ENCODE assay signal across 25 cellular contexts in genomic region chr4:85970535-85970934, GRCh38.
"Had no signal": no experiment of that assay in that cellular context is flagged by ENCODE, and none has a peak within 500 bp of the region (broad histone marks: within the 10 kb centered on the region; RNA-seq: fewer than 3 reads in every experiment).

No MANE protein-coding gene starts in this region.

- DNase-seq: activated CD4-positive, alpha-beta memory T cell treated with anti-CD3 and anti-CD28 coated beads, Interleukin-2, amount 10 ng/mL, durations not matched to agents 7 days and 5 days; activated CD4-positive, alpha-beta T cell treated with anti-CD3 and anti-CD28 coated beads for 1 hour; activated CD4-positive, alpha-beta T cell treated with anti-CD3 and anti-CD28 coated beads, Interleukin-2, amount 10 ng/mL, durations not matched to agents 7 days and 5 days; activated CD8-positive, alpha-beta memory T cell treated with anti-CD3 and anti-CD28 coated beads, Interleukin-2, amount 50 U/mL, for 48 hours; activated gamma-delta T cell treated with Interleukin-2 at 50 U/mL for 16 hours; activated naive CD4-positive, alpha-beta T cell treated with anti-CD3 and anti-CD28 coated beads, Interleukin-2, amount 50 U/mL, for 16 hours; activated T-cell treated with anti-CD3 and anti-CD28 coated beads, Interleukin-2, amount 50 U/mL, for 4 hours; amygdala; effector CD8-positive, alpha-beta T cell; gastrocnemius medialis; glutamatergic neuron; left cardiac atrium; left ventricle myocardium superior; midbrain; naive thymus-derived CD4-positive, alpha-beta T cell; occipital lobe; right cardiac atrium; stimulated activated CD4-positive, alpha-beta T cell treated with anti-CD3 and anti-CD28 coated beads, Interleukin-15, amount 100 ng/mL, for 24 hours; stimulated activated CD4-positive, alpha-beta T cell treated with anti-CD3 and anti-CD28 coated beads, Interleukin-2, amount 100 ng/mL, for 24 hours; stimulated activated naive B cell treated with anti-CD40 and anti-IgM and Interleukin-4, amounts not matched to agents 10 μg/mL and 1 μg/mL and 100 μg/mL, for 72 hours; stomach; T-helper 9 cell; thyroid gland; upper lobe of right lung had no signal

- H3K27me3 ChIP-seq: gastrocnemius medialis, stomach, thyroid gland, upper lobe of right lung had no signal

- H3K36me3 ChIP-seq: gastrocnemius medialis, thyroid gland, upper lobe of right lung had no signal

- H3K9me3 ChIP-seq: gastrocnemius medialis, stomach, thyroid gland, upper lobe of right lung had no signal

- H3K27ac ChIP-seq: gastrocnemius medialis, upper lobe of right lung, VCaP had no signal

- H3K4me3 ChIP-seq: gastrocnemius medialis, stomach, thyroid gland, upper lobe of right lung had no signal
